Comparison of ENCODE assay signal across 23 cellular contexts in the genomic region with DNA sequence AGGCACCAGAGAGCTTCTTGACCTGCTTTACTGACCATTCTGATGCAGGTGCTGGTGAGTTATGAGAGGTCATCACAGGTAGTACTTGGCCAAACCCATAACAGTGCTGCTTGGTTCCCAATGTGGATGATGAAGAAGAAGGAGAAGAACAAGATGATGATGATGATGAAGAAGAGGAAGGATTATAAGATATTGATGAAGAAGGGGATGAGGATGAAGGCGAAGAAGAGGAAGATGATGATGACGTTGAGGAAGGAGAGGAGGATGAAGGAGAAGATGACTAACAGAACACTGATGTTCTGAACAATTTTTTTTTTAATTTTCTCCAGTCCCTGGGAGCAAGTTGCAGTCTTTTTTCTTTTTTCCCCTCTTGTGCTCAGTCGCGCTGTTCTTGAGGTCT. TPM values are rescaled to one million over a fixed set of nuclear protein-coding genes. Genes with fewer than 3 reads are reported as not detected.
DNase-seq lines count a peak whose midpoint lies in the region; ATAC-seq, FAIRE-seq and TF ChIP-seq lines count a peak whose summit lies in the region.
"Had no signal": no experiment of that assay in that cellular context is flagged by ENCODE, and none has a peak within 500 bp of the region (broad histone marks: within the 10 kb centered on the region; RNA-seq: fewer than 3 reads in every experiment).

No MANE protein-coding gene starts in this region.

- H3K18ac ChIP-seq in mesendoderm (ENCODE audit: low read length): peak overlapping the region; percentile 95

- intact Hi-C loops in activated CD4-positive, alpha-beta memory T cell treated with anti-CD3 and anti-CD28 coated beads for 36 hours (cut with micrococcal nuclease): loop anchor here (5.0 kb wide), 3 partner anchors 37 to 238 kb away; a partner anchor contains a TSS
- intact Hi-C loops in HepG2 (cut with micrococcal nuclease; ENCODE audit: unreplicated experiment) (no loop called here), right lobe of liver (cut with DNase I) (no loop called here)

- H2AFZ ChIP-seq in HepG2 (ENCODE audit: low read length) (no peak overlapping the region), OCI-LY1 (ENCODE audit: low read length) (no peak overlapping the region)

- H4K5ac ChIP-seq in mesendoderm (ENCODE audit: low read length): no peak overlapping the region

- WGBS in HepG2 (ENCODE audit: low lambda C conversion rate): 45% methylated on average over 4 of the region's 4 CpGs
- WGBS in right lobe of liver (ENCODE audit: insufficient coverage, low coverage, low lambda C conversion rate, missing lambda C conversion rate): 63% methylated on average over 4 of the region's 4 CpGs
- 100% methylated on average over 2 of the region's 4 CpGs for WGBS in mesendoderm (ENCODE audit: extremely low coverage, insufficient coverage, low lambda C conversion rate)

- no peak overlapping the region for H3K23ac ChIP-seq in mesendoderm (ENCODE audit: low read length)

- H3K79me1 ChIP-seq in mesendoderm (ENCODE audit: low read length): no peaks in the 10 kb centered on the region

- ATAC-seq in HepG2 (no peak), right lobe of liver (no peak)
- ATAC-seq: A549 had no signal

- no peaks in the 10 kb centered on the region for H3F3A ChIP-seq in OCI-LY1 (ENCODE audit: insufficient read depth, low read length)

- TF ChIP-seq EP300 in HepG2 (IDR thresholded peaks at IDR 0.05; ENCODE audit: low read depth in 2 of 2, low read length in 2 of 2): no peak
- TF ChIP-seq EP300 in HepG2 (CRISPR knock-in tag; IDR thresholded peaks at IDR 0.05; ENCODE audit: borderline replicate concordance): no peak

- H3K79me2 ChIP-seq in HepG2 (ENCODE audit: insufficient read depth, low read length): no peaks in the 10 kb centered on the region
- no peaks in the 10 kb centered on the region for H3K79me2 ChIP-seq in OCI-LY1 (ENCODE audit: insufficient read depth, low read length)
- H3K79me2 ChIP-seq in mesendoderm (ENCODE audit: control insufficient read depth, insufficient read depth, low read length): no peaks in the 10 kb centered on the region

- no peaks in the 10 kb centered on the region for H3K9me2 ChIP-seq in OCI-LY1 (ENCODE audit: low read depth, low read length)

- peaks cover 11% of the 10 kb centered on the region for H3K9me3 Mint-ChIP-seq in activated CD4-positive, alpha-beta memory T cell treated with anti-CD3 and anti-CD28 coated beads for 36 hours
- peaks cover 12% of the 10 kb centered on the region for H3K9me3 Mint-ChIP-seq in activated CD4-positive, alpha-beta memory T cell treated with anti-CD3 and anti-CD28 coated beads, Interleukin-2, amount 10 ng/mL, durations not matched to agents 7 days and 5 days
- H3K9me3 Mint-ChIP-seq: CD4-positive, alpha-beta memory T cell had no signal

- CTCF ChIA-PET in activated CD4-positive, alpha-beta memory T cell treated with anti-CD3 and anti-CD28 coated beads for 36 hours (lab: Charles Lee): interaction anchor here (6.3 kb wide), 1 partner anchor 41 kb away, joined by 31 read pairs; a partner anchor contains a TSS
- CTCF ChIA-PET in activated CD4-positive, alpha-beta memory T cell treated with anti-CD3 and anti-CD28 coated beads, Interleukin-2, amount 10 ng/mL, durations not matched to agents 7 days and 5 days (lab: Charles Lee): no interaction called here
- CTCF ChIA-PET in HepG2 (lab: Yijun Ruan, JAX; ENCODE audit: low intra/inter-chr PET ratio, low total read pairs): no interaction called here

- peaks cover 12% of the 10 kb centered on the region for H3K36me3 Mint-ChIP-seq in activated CD4-positive, alpha-beta memory T cell treated with anti-CD3 and anti-CD28 coated beads for 36 hours
- peaks cover 34% of the 10 kb centered on the region for H3K36me3 Mint-ChIP-seq in activated CD4-positive, alpha-beta memory T cell treated with anti-CD3 and anti-CD28 coated beads, Interleukin-2, amount 10 ng/mL, durations not matched to agents 7 days and 5 days (ENCODE audit: low read depth)

- H3K27me3 Mint-ChIP-seq in activated CD4-positive, alpha-beta memory T cell treated with anti-CD3 and anti-CD28 coated beads for 36 hours: no peaks in the 10 kb centered on the region
- H3K27me3 Mint-ChIP-seq in activated CD4-positive, alpha-beta memory T cell treated with anti-CD3 and anti-CD28 coated beads, Interleukin-2, amount 10 ng/mL, durations not matched to agents 7 days and 5 days: no peaks in the 10 kb centered on the region
- H3K27me3 Mint-ChIP-seq: CD4-positive, alpha-beta memory T cell had no signal

- H3K4me1 ChIP-seq in HepG2 (ENCODE audit: insufficient read depth, low read length) (0 out of 2 replicates have a peak, but pooled peaks cover 3% of the 10 kb centered on the region), right lobe of liver (no peaks in the 10 kb centered on the region), OCI-LY1 (ENCODE audit: insufficient read depth, low read length, severe bottlenecking) (peaks cover 62% of the 10 kb centered on the region), mesendoderm (ENCODE audit: control insufficient read depth, low read depth, low read length) (peaks cover 7% of the 10 kb centered on the region)
- H3K4me1 ChIP-seq: A549 had no signal

- peak overlapping the region; percentile 71 for H3K56ac ChIP-seq in mesendoderm (ENCODE audit: low read length)

- TF ChIP-seq POLR2A in HepG2 (IDR thresholded peaks at IDR 0.05; ENCODE audit: insufficient read depth in 1 of 2, low read depth in 2 of 2, low read length in 2 of 2) (no peak), right lobe of liver (IDR thresholded peaks at IDR 0.05) (no peak), erythroblast (IDR thresholded peaks at IDR 0.05; ENCODE audit: low read length) (no peak)

- peak overlapping the region; percentile 92 for H2AK5ac ChIP-seq in mesendoderm (ENCODE audit: low read length)

- peak overlapping the region; percentile 46 for H3K27ac Mint-ChIP-seq in activated CD4-positive, alpha-beta memory T cell treated with anti-CD3 and anti-CD28 coated beads for 36 hours
- no peak overlapping the region for H3K27ac Mint-ChIP-seq in activated CD4-positive, alpha-beta memory T cell treated with anti-CD3 and anti-CD28 coated beads, Interleukin-2, amount 10 ng/mL, durations not matched to agents 7 days and 5 days

- FAIRE-seq in HepG2 (lab: Jason Lieb, UNC): no peak
- FAIRE-seq: A549 had no signal

- no peaks in the 10 kb centered on the region for H4K20me1 ChIP-seq in HepG2 (ENCODE audit: insufficient read depth, low read length)
- H4K20me1 ChIP-seq in OCI-LY1 (ENCODE audit: insufficient read depth, low read length): no peaks in the 10 kb centered on the region

- H2BK15ac ChIP-seq in mesendoderm (replicated peaks; ENCODE audit: low read depth): peak overlapping the region; percentile 76

- POLR2A ChIA-PET in activated CD4-positive, alpha-beta memory T cell treated with anti-CD3 and anti-CD28 coated beads for 36 hours (lab: Charles Lee): interaction anchor here (1.4 kb wide), 1 partner anchor 44 kb away, joined by 3 read pairs; no protein-coding TSS in a partner anchor
- POLR2A ChIA-PET in activated CD4-positive, alpha-beta memory T cell treated with anti-CD3 and anti-CD28 coated beads, Interleukin-2, amount 10 ng/mL, durations not matched to agents 7 days and 5 days (lab: Charles Lee): interaction anchor here (6.0 kb wide), 1 partner anchor 6 kb away, joined by 47 read pairs; no protein-coding TSS in a partner anchor
- POLR2A ChIA-PET in HepG2 (lab: Yijun Ruan, JAX): no interaction called here

- no TSS peak for BruUV-seq in HepG2 (replicated peaks; lab: Mats Ljungman, UMichigan)

- H3K4me2 ChIP-seq in HepG2 (ENCODE audit: low read depth, low read length) (no peak overlapping the region), OCI-LY1 (ENCODE audit: low read length) (no peak overlapping the region), mesendoderm (ENCODE audit: low read length) (no peak overlapping the region)
- H3K4me2 ChIP-seq: A549 had no signal

- H3K4me3 ChIP-seq in HepG2 (replicated peaks in 1 of 3; ENCODE audit: insufficient read depth in 1 of 3, low read depth in 2 of 3, low read length in 3 of 3) (no peak overlapping the region), right lobe of liver (no peak overlapping the region), OCI-LY1 (ENCODE audit: low read depth, low read length, poor library complexity, severe bottlenecking) (no peak overlapping the region), mesendoderm (ENCODE audit: low read length) (no peak overlapping the region)
- H3K4me3 ChIP-seq: A549 had no signal

- H2BK5ac ChIP-seq in mesendoderm (ENCODE audit: low read length): peak overlapping the region; percentile 37

- H3K27me3 ChIP-seq in HepG2 (ENCODE audit: control insufficient read depth in 1 of 2, insufficient read depth in 2 of 2, low read length in 2 of 2) (no peaks in the 10 kb centered on the region), right lobe of liver (no peaks in the 10 kb centered on the region), OCI-LY1 (ENCODE audit: insufficient read depth, low read length) (no peaks in the 10 kb centered on the region), mesendoderm (ENCODE audit: insufficient read depth, low read length, poor library complexity) (no peaks in the 10 kb centered on the region)

- H3K9me3 ChIP-seq in HepG2 (ENCODE audit: low read length) (no peaks in the 10 kb centered on the region), right lobe of liver (no peaks in the 10 kb centered on the region), OCI-LY1 (ENCODE audit: low read length) (0 out of 2 replicates have a peak, but pooled peaks cover 2% of the 10 kb centered on the region)

- no peak for TF ChIP-seq RAD21 in HepG2 (CRISPR knock-in tag; IDR thresholded peaks at IDR 0.05)

- H3K27ac ChIP-seq in HepG2 (ENCODE audit: extremely low read length, insufficient read depth, low read length): no peak overlapping the region
- no peak overlapping the region for H3K27ac ChIP-seq in right lobe of liver
- H3K27ac ChIP-seq in OCI-LY1 (ENCODE audit: low read depth, low read length, poor library complexity, severe bottlenecking): peak overlapping the region; percentile 91
- peak overlapping the region; percentile 43 for H3K27ac ChIP-seq in mesendoderm (ENCODE audit: low read depth, low read length)
- H3K27ac ChIP-seq: A549 had no signal

- H3K36me3 ChIP-seq in HepG2 (replicated peaks in 1 of 2; ENCODE audit: control insufficient read depth in 1 of 2, insufficient read depth in 2 of 2, low read length in 2 of 2) (no peaks in the 10 kb centered on the region), right lobe of liver (no peaks in the 10 kb centered on the region), OCI-LY1 (ENCODE audit: insufficient read depth, low read length) (no peaks in the 10 kb centered on the region), mesendoderm (ENCODE audit: control insufficient read depth, insufficient read depth, low read length) (no peaks in the 10 kb centered on the region)

- H3K4me3 Mint-ChIP-seq in activated CD4-positive, alpha-beta memory T cell treated with anti-CD3 and anti-CD28 coated beads for 36 hours: no peak overlapping the region
- H3K4me3 Mint-ChIP-seq in activated CD4-positive, alpha-beta memory T cell treated with anti-CD3 and anti-CD28 coated beads, Interleukin-2, amount 10 ng/mL, durations not matched to agents 7 days and 5 days: no peak overlapping the region

- DNase-seq in activated CD4-positive, alpha-beta memory T cell treated with anti-CD3 and anti-CD28 coated beads for 36 hours: no peak
- DNase-seq in activated CD4-positive, alpha-beta memory T cell treated with anti-CD3 and anti-CD28 coated beads, Interleukin-2, amount 10 ng/mL, durations not matched to agents 7 days and 5 days: no peak
- DNase-seq in HepG2 (ENCODE audit: low spot score): no peak
- DNase-seq in right lobe of liver: no peak
- DNase-seq in mesendoderm: no peak
- DNase-seq in hippocampal formation (lab: John Stamatoyannopoulos, UW): no peak
- no peak for DNase-seq in erythroblast (lab: John Stamatoyannopoulos, UW)
- DNase-seq: Calu3; CD4-positive, alpha-beta memory T cell; GF-D8; HCEC 1CT; KBM-7; NCI-H1105 treated with DMSO at 0.1 percent for 48 hours; NCI-H1694; NCI-H2081 treated with DMSO at 0.1 percent for 48 hours; NCI-H748 treated with DMSO at 0.1 percent for 48 hours; NK-92 treated with Interleukin-12 subunit alpha and Interleukin-12 subunit beta, amount 100 ng/mL, for 24 hours; OCI-M1; Right ventricle myocardium superior had no signal

- TF ChIP-seq CTCF in HepG2 (CRISPR knock-in tag; IDR thresholded peaks at IDR 0.05) (no peak), right lobe of liver (IDR thresholded peaks at IDR 0.05) (no peak), OCI-LY1 (IDR thresholded peaks at IDR 0.05; ENCODE audit: low read length) (no peak)

- H4K8ac ChIP-seq in mesendoderm (ENCODE audit: low read depth, low read length): no peak overlapping the region

- H2BK120ac ChIP-seq in mesendoderm (ENCODE audit: low read depth, low read length): peak overlapping the region; percentile 74

- peaks cover 49% of the 10 kb centered on the region for H3K4me1 Mint-ChIP-seq in activated CD4-positive, alpha-beta memory T cell treated with anti-CD3 and anti-CD28 coated beads for 36 hours (ENCODE audit: low read depth)
- peaks cover 42% of the 10 kb centered on the region for H3K4me1 Mint-ChIP-seq in activated CD4-positive, alpha-beta memory T cell treated with anti-CD3 and anti-CD28 coated beads, Interleukin-2, amount 10 ng/mL, durations not matched to agents 7 days and 5 days

- in situ Hi-C loops in HepG2 (cut with HindIII; ENCODE audit: extremely low pct_ligation_motif_present, low pct_unique_long_range_greater_than_20kb): no loop called here

- H3K4ac ChIP-seq in mesendoderm (ENCODE audit: low read depth, low read length): no peak overlapping the region

- H3K9ac ChIP-seq in HepG2 (ENCODE audit: insufficient read depth, low read depth, low read length): no peak overlapping the region
- no peak overlapping the region for H3K9ac ChIP-seq in OCI-LY1 (ENCODE audit: low read length)
- H3K9ac ChIP-seq in mesendoderm (ENCODE audit: low read length): no peak overlapping the region

RNA-seq across cellular contexts. Expression of a gene that starts 23.9 kb away (rescaled TPM):
- total RNA-seq in activated CD4-positive, alpha-beta memory T cell treated with anti-CD3 and anti-CD28 coated beads for 36 hours: 100 to 1,000 TPM; 166 TPM
- total RNA-seq in activated CD4-positive, alpha-beta memory T cell treated with anti-CD3 and anti-CD28 coated beads, Interleukin-2, amount 10 ng/mL, durations not matched to agents 7 days and 5 days: 100 to 1,000 TPM; 106 to 113 TPM
- total RNA-seq in HepG2 (2016; rRNA removed; fragmentation: Illumina TruSeq; extraction: Trizol) (not detected in 2 replicates), right lobe of liver (under 1 TPM; 0.20 to 0.42 (median 0.28) TPM)
- not detected in 2 replicates for total RNA-seq in HepG2 (2016; cell fraction: cytosol; rRNA removed; fragmentation: Illumina TruSeq; extraction: Trizol; ENCODE audit: low read depth)
- total RNA-seq in HepG2 (2016; cell fraction: insoluble cytoplasmic fraction; rRNA removed; fragmentation: Illumina TruSeq; extraction: Trizol): not detected in 2 replicates
- not detected in 2 replicates for total RNA-seq in HepG2 (2016; cell fraction: membrane; rRNA removed; fragmentation: Illumina TruSeq; extraction: Trizol)
- not detected in 2 replicates for total RNA-seq in HepG2 (2016; cell fraction: nucleus; rRNA removed; fragmentation: Illumina TruSeq; extraction: Trizol)
- not detected in 2 replicates for polyA plus RNA-seq in HepG2 (2011; rRNA removed)
- polyA plus RNA-seq in HepG2 (2011; cell fraction: cytosol; rRNA removed): not detected in 2 replicates
- 0.11 and 0.21 TPM in 2 replicates for polyA plus RNA-seq in HepG2 (2011; cell fraction: nucleus; rRNA removed)
- not detected in 2 replicates for polyA plus RNA-seq in HepG2 (2012)
- polyA plus RNA-seq in HepG2 (2016; cell fraction: cytosol; fragmentation: Illumina TruSeq; extraction: Trizol; ENCODE audit: low read depth): not detected in 2 replicates
- not detected in 2 replicates for polyA plus RNA-seq in HepG2 (2016; cell fraction: insoluble cytoplasmic fraction; fragmentation: Illumina TruSeq; extraction: Trizol; ENCODE audit: low read depth)
- not detected in 2 replicates for polyA plus RNA-seq in HepG2 (2016; cell fraction: membrane; fragmentation: Illumina TruSeq; extraction: Trizol; ENCODE audit: low read depth)
- not detected in 2 replicates for polyA plus RNA-seq in HepG2 (2016; cell fraction: nucleus; fragmentation: Illumina TruSeq; extraction: Trizol; ENCODE audit: insufficient read depth, low read depth)
- polyA minus RNA-seq in HepG2 (2011; rRNA and poly(A)+ RNA removed; ENCODE audit: low replicate concordance): not detected in 2 replicates
- not detected in 2 replicates for polyA minus RNA-seq in HepG2 (2011; cell fraction: cytosol; rRNA and poly(A)+ RNA removed)
- polyA minus RNA-seq in HepG2 (2011; cell fraction: nucleus; rRNA and poly(A)+ RNA removed): not detected in 2 replicates
- 0.10 TPM for polyA plus RNA-seq in mesendoderm (2013, experiment 1 of 2)
- polyA plus RNA-seq in mesendoderm (2013, experiment 2 of 2): 0.11 TPM
- total RNA-seq: Calu3, NCI-H460 had no signal
- polyA plus RNA-seq: A549, BJ had no signal

RNA-seq across cellular contexts. Expression of a gene that starts 40.9 kb away (rescaled TPM):
- 100 to 1,000 TPM; 190 to 194 TPM for total RNA-seq in activated CD4-positive, alpha-beta memory T cell treated with anti-CD3 and anti-CD28 coated beads for 36 hours
- 100 to 1,000 TPM; 403 to 404 TPM for total RNA-seq in activated CD4-positive, alpha-beta memory T cell treated with anti-CD3 and anti-CD28 coated beads, Interleukin-2, amount 10 ng/mL, durations not matched to agents 7 days and 5 days
- total RNA-seq in HepG2 (2016; rRNA removed; fragmentation: Illumina TruSeq; extraction: Trizol) (not detected in 2 replicates), right lobe of liver (1 to 10 TPM in 5 of 6 experiments, under 1 TPM in 1; 0.68 to 5.0 (median 3.4) TPM)
- total RNA-seq in HepG2 (2016; cell fraction: cytosol; rRNA removed; fragmentation: Illumina TruSeq; extraction: Trizol; ENCODE audit: low read depth): not detected in 2 replicates
- total RNA-seq in HepG2 (2016; cell fraction: insoluble cytoplasmic fraction; rRNA removed; fragmentation: Illumina TruSeq; extraction: Trizol): not detected in 2 replicates
- not detected in 2 replicates for total RNA-seq in HepG2 (2016; cell fraction: membrane; rRNA removed; fragmentation: Illumina TruSeq; extraction: Trizol)
- not detected in 2 replicates for total RNA-seq in HepG2 (2016; cell fraction: nucleus; rRNA removed; fragmentation: Illumina TruSeq; extraction: Trizol)
- not detected in 2 replicates for polyA plus RNA-seq in HepG2 (2011; rRNA removed)
- polyA plus RNA-seq in HepG2 (2011; cell fraction: cytosol; rRNA removed): 0.05 TPM in 1 of 2 replicates, not detected in the other
- 0.12 TPM in 1 of 2 replicates, not detected in the other for polyA plus RNA-seq in HepG2 (2011; cell fraction: nucleus; rRNA removed)
- not detected in 2 replicates for polyA plus RNA-seq in HepG2 (2012)
- polyA plus RNA-seq in HepG2 (2016; cell fraction: cytosol; fragmentation: Illumina TruSeq; extraction: Trizol; ENCODE audit: low read depth): not detected in 2 replicates
- polyA plus RNA-seq in HepG2 (2016; cell fraction: insoluble cytoplasmic fraction; fragmentation: Illumina TruSeq; extraction: Trizol; ENCODE audit: low read depth): not detected in 2 replicates
- polyA plus RNA-seq in HepG2 (2016; cell fraction: membrane; fragmentation: Illumina TruSeq; extraction: Trizol; ENCODE audit: low read depth): not detected in 2 replicates
- polyA plus RNA-seq in HepG2 (2016; cell fraction: nucleus; fragmentation: Illumina TruSeq; extraction: Trizol; ENCODE audit: insufficient read depth, low read depth): not detected in 2 replicates
- not detected in 2 replicates for polyA minus RNA-seq in HepG2 (2011; rRNA and poly(A)+ RNA removed; ENCODE audit: low replicate concordance)
- polyA minus RNA-seq in HepG2 (2011; cell fraction: cytosol; rRNA and poly(A)+ RNA removed): not detected in 2 replicates
- polyA minus RNA-seq in HepG2 (2011; cell fraction: nucleus; rRNA and poly(A)+ RNA removed): not detected in 2 replicates
- polyA plus RNA-seq in mesendoderm (2013, experiment 1 of 2): 2.5 TPM
- polyA plus RNA-seq in mesendoderm (2013, experiment 2 of 2): 2.7 TPM
- total RNA-seq: Calu3, NCI-H460 had no signal
- polyA plus RNA-seq: A549, BJ had no signal

Comparison
In these comparisons a context has a peak if more than half of its experiments do, and no peak if none do; other contexts are left out.
1. H3K27ac ChIP-seq: peak in OCI-LY1 (single experiment) and mesendoderm (single experiment); none in HepG2 (single experiment) and right lobe of liver (0 of 3).
2. RNA of a gene that starts 23.9 kb away (total RNA-seq): 166 TPM in activated CD4-positive, alpha-beta memory T cell treated with anti-CD3 and anti-CD28 coated beads for 36 hours and 106 to 113 TPM in activated CD4-positive, alpha-beta memory T cell treated with anti-CD3 and anti-CD28 coated beads, Interleukin-2, amount 10 ng/mL, durations not matched to agents 7 days and 5 days; 0.20 to 0.42 TPM in right lobe of liver and not detected in HepG2; every median in the first group is over 10 times any median in the second.
3. RNA of a gene that starts 40.9 kb away (total RNA-seq): 403 to 404 TPM in activated CD4-positive, alpha-beta memory T cell treated with anti-CD3 and anti-CD28 coated beads, Interleukin-2, amount 10 ng/mL, durations not matched to agents 7 days and 5 days and 190 to 194 TPM in activated CD4-positive, alpha-beta memory T cell treated with anti-CD3 and anti-CD28 coated beads for 36 hours; 0.68 to 5.0 TPM in right lobe of liver and not detected in HepG2; every median in the first group is over 10 times any median in the second.